ENCODE assay signal across 1 cellular context in genomic region chr2:8840475-8841091, GRCh38.
A peak's percentile ranks its signal among the peaks of the same experiment; 100 is the strongest.
TF ChIP-seq lines count a peak whose summit lies in the region.

No MANE protein-coding gene starts in this region.

TF ChIP-seq in HepG2, 621 proteins besides CTCF, POLR2A, EP300 and RAD21 (continued from another document and continues in another):
- TF ChIP-seq THRA (CRISPR knock-in tag; IDR thresholded peaks at IDR 0.05; ENCODE audit: borderline replicate concordance) (peak; percentile 76; the same call in 1 of the 2 replicates), GABPA (IDR thresholded peaks at IDR 0.05; ENCODE audit: low read depth, low read length) (no peak), GABPA (CRISPR knock-in tag; IDR thresholded peaks at IDR 0.05; ENCODE audit: low read depth) (peak; percentile 69), THYN1 (CRISPR knock-in tag; IDR thresholded peaks at IDR 0.05; ENCODE audit: borderline replicate concordance, low read depth) (no peak), TP53 (CRISPR knock-in tag; conservative IDR thresholded peaks at IDR 0.05) (no peak), ZNF644 (CRISPR knock-in tag; IDR thresholded peaks at IDR 0.05; ENCODE audit: low read depth) (peak; percentile 90), HOXA3 (CRISPR knock-in tag; IDR thresholded peaks at IDR 0.05) (peak; percentile 68), REPIN1 (CRISPR knock-in tag; IDR thresholded peaks at IDR 0.05; ENCODE audit: borderline replicate concordance, low read depth) (peak; percentile 81), RXRB (CRISPR knock-in tag; IDR thresholded peaks at IDR 0.05; ENCODE audit: borderline replicate concordance) (peak; percentile 85), ZSCAN5A (CRISPR knock-in tag; IDR thresholded peaks at IDR 0.05; ENCODE audit: borderline replicate concordance) (peak; percentile 85; the same call in 1 of the 2 replicates), RERE (CRISPR knock-in tag; IDR thresholded peaks at IDR 0.05; ENCODE audit: low read depth) (0 out of 2 replicates have a peak, but pooled peaks have one; percentile 35), FOXP4 (CRISPR knock-in tag; IDR thresholded peaks at IDR 0.05) (peak; percentile 89), HNF4A (CRISPR knock-in tag; IDR thresholded peaks at IDR 0.05) (peak; percentile 97), TEAD3 (CRISPR knock-in tag; optimal IDR thresholded peaks at IDR 0.05; ENCODE audit: borderline replicate concordance) (peak; percentile 77), SMAD3 (CRISPR knock-in tag; IDR thresholded peaks at IDR 0.05) (peak; percentile 61; the same call in 1 of the 2 replicates), KDM4B (CRISPR knock-in tag; IDR thresholded peaks at IDR 0.05) (0 out of 2 replicates have a peak, but pooled peaks have one; percentile 76), NFATC3 (CRISPR knock-in tag; IDR thresholded peaks at IDR 0.05) (0 out of 2 replicates have a peak, but pooled peaks have one; percentile 44), FOXA1 (IDR thresholded peaks at IDR 0.05) (peak; percentile 81), FOXA1 (CRISPR knock-in tag; IDR thresholded peaks at IDR 0.05) (peak; percentile 98), ZNF317 (CRISPR knock-in tag; IDR thresholded peaks at IDR 0.05) (0 out of 2 replicates have a peak, but pooled peaks have one; percentile 39), ZNF264 (CRISPR knock-in tag; IDR thresholded peaks at IDR 0.05) (peak; percentile 63; the same call in 1 of the 2 replicates), PATZ1 (CRISPR knock-in tag; IDR thresholded peaks at IDR 0.05) (peak; percentile 100), MXD4 (CRISPR knock-in tag; IDR thresholded peaks at IDR 0.05) (0 out of 2 replicates have a peak, but pooled peaks have one; percentile 39), NCOA2 (CRISPR knock-in tag; IDR thresholded peaks at IDR 0.05) (peak; percentile 83), GMEB2 (CRISPR knock-in tag; IDR thresholded peaks at IDR 0.05; ENCODE audit: low read depth) (no peak), ZKSCAN8 (CRISPR knock-in tag; IDR thresholded peaks at IDR 0.05; ENCODE audit: borderline replicate concordance) (peak; percentile 68; the same call in 1 of the 2 replicates), ZNF503 (CRISPR knock-in tag; IDR thresholded peaks at IDR 0.05) (peak; percentile 67; the same call in 1 of the 2 replicates), ZNF256 (CRISPR knock-in tag; conservative IDR thresholded peaks at IDR 0.05) (0 out of 2 replicates have a peak, but pooled peaks have one; percentile 42), ZNF430 (CRISPR knock-in tag; IDR thresholded peaks at IDR 0.05) (peak; percentile 21; the same call in 1 of the 2 replicates), THAP7 (CRISPR knock-in tag; IDR thresholded peaks at IDR 0.05) (peak; percentile 59; the same call in 1 of the 2 replicates), REST (IDR thresholded peaks at IDR 0.05; ENCODE audit: borderline replicate concordance in 1 of 2, low read depth in 1 of 2, low read length in 2 of 2) (peak in 1 of 2 experiments; percentile 61; a peak in 1 of 4 replicates), MYPOP (CRISPR knock-in tag; IDR thresholded peaks at IDR 0.05) (peak; percentile 62; the same call in 1 of the 2 replicates), LCORL (IDR thresholded peaks at IDR 0.05) (no peak), LCORL (CRISPR knock-in tag; IDR thresholded peaks at IDR 0.05) (peak; percentile 92), ZNF335 (CRISPR knock-in tag; IDR thresholded peaks at IDR 0.05) (peak; percentile 56; the same call in 1 of the 2 replicates)
